ENCODE assay signal across 10 cellular contexts in the genomic region with DNA sequence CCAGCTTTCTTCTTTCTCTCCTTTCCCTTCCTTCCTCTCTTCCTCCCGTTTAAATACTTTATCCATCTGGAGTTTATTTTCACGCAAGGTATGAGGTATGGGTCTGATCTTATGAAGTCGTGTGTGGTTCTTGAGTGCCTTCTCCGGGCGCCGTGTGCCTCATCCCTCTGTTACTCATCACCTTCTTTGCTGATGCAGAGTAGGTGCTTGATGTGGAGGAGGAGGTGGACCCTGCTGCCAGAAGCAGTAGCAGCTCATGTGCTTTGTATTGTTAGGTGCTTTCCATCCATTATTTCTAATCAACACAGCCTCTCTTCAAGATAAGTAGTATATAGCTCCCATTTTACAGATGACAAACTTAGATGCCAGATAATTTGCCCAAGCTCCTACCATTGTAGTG. TPM values are rescaled to one million over a fixed set of nuclear protein-coding genes. Genes with fewer than 3 reads are reported as not detected.
A peak's percentile ranks its signal among the peaks of the same experiment; 100 is the strongest.
DNase-seq lines count a peak whose midpoint lies in the region; ATAC-seq lines count a peak whose summit lies in the region.
"Had no signal": no experiment of that assay in that cellular context is flagged by ENCODE, and none has a peak within 500 bp of the region (broad histone marks: within the 10 kb centered on the region; RNA-seq: fewer than 3 reads in every experiment).

No MANE protein-coding gene starts in this region.

- peak; percentile 97 for ATAC-seq in T-helper 17 cell
- no peak for ATAC-seq in HG03520 (IDR thresholded peaks at IDR 0.05; ENCODE audit: unreplicated experiment)
- no peak for ATAC-seq in GM21529 (IDR thresholded peaks at IDR 0.05; ENCODE audit: unreplicated experiment)

- peaks cover 8% of the 10 kb centered on the region for H3K36me3 Mint-ChIP-seq in T-helper 17 cell (ENCODE audit: low read depth)

- no peaks in the 10 kb centered on the region for H3K27me3 Mint-ChIP-seq in T-helper 17 cell

- no peak for DNase-seq in T-helper 17 cell
- peak; percentile 16 for DNase-seq in activated T-helper 1 cell treated with Interleukin-2 at 50 U/mL for 16 hours (ENCODE audit: low read depth)
- peak; percentile 66 for DNase-seq in kidney tubule cell (ENCODE audit: low spot score)
- DNase-seq in stimulated activated CD8-positive, alpha-beta memory T cell treated with anti-CD3 and anti-CD28 coated beads, Interleukin-7, amount 100 ng/mL, for 4 hours (ENCODE audit: low read depth in 2 of 2): peak; percentile 40 to 48
- DNase-seq in COLO668 (lab: John Stamatoyannopoulos, UW; ENCODE audit: unreplicated experiment): no peak
- DNase-seq: activated CD8-positive, alpha-beta memory T cell treated with anti-CD3 and anti-CD28 coated beads, Interleukin-2, amount 50 U/mL, for 48 hours; PC-9 had no signal

- H3K4me1 Mint-ChIP-seq in T-helper 17 cell: peaks cover 46% of the 10 kb centered on the region

- H3K9me3 ChIP-seq in T-helper 17 cell (ENCODE audit: control insufficient read depth, low read length, poor library complexity, severe bottlenecking): no peaks in the 10 kb centered on the region
- H3K9me3 ChIP-seq: tibial nerve had no signal

- H3K27ac Mint-ChIP-seq in T-helper 17 cell: peak overlapping the region; percentile 94

- H3K4me3 Mint-ChIP-seq in T-helper 17 cell: peak overlapping the region; percentile 82

RNA-seq across cellular contexts. Expression of a gene that starts 47.0 kb away (rescaled TPM):
- 100 to 1,000 TPM; 128 to 140 TPM for total RNA-seq in T-helper 17 cell

Comparison
In these comparisons a context has a peak if more than half of its experiments do, and no peak if none do; other contexts are left out.
1. DNase-seq: peak in activated T-helper 1 cell treated with Interleukin-2 at 50 U/mL for 16 hours (single experiment), kidney tubule cell (single experiment) and stimulated activated CD8-positive, alpha-beta memory T cell treated with anti-CD3 and anti-CD28 coated beads, Interleukin-7, amount 100 ng/mL, for 4 hours (2 of 2); none in T-helper 17 cell (0 of 3) and COLO668 (single experiment).